7 cellular contexts compared by ENCODE assay signal in the genomic region with DNA sequence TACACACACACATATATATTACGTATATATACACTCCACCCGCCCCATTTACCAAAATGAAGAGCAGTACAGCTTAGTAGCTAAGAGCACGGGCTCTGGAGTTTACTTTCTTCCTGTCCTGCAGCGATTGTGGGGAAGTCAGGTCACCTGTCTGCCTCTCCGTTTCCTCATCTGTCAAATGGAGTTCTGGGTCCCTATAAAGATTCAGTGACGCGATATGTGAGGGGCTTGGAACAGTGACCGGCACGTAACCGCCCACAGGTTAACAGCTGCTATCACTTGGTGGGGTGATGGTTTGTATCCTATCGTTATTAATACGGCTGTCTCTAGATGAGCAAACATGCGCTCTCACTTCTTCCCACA. TPM values are rescaled to one million over a fixed set of nuclear protein-coding genes. Genes with fewer than 3 reads are reported as not detected.
DNase-seq lines count a peak whose midpoint lies in the region; ATAC-seq, FAIRE-seq and TF ChIP-seq lines count a peak whose summit lies in the region.

No MANE protein-coding gene starts in this region.

- intact Hi-C loops in uterus (cut with DNase I; ENCODE audit: low total_unique reads) = no loop called here

- no peaks in the 10 kb centered on the region for H3K27me3 Mint-ChIP-seq in neural crest cell (ENCODE audit: low read depth)

- H3K27ac Mint-ChIP-seq in neural crest cell (ENCODE audit: unreplicated experiment) = peak overlapping the region; percentile 92

- peak overlapping the region; percentile 97 for H3K4me3 Mint-ChIP-seq in neural crest cell

- H3K9ac ChIP-seq in HUES48 (ENCODE audit: low read depth, low read length) = peak overlapping the region; percentile 82

- H3K9me3 Mint-ChIP-seq in neural crest cell = no peaks in the 10 kb centered on the region

- H3K27ac ChIP-seq in HUES48 (ENCODE audit: low read depth, low read length) = peak overlapping the region; percentile 72
- H3K27ac ChIP-seq in WERI-Rb-1 = peak overlapping the region; percentile 80
- H3K27ac ChIP-seq in uterus = peak overlapping the region; percentile 80 to 83

- H3K9me3 ChIP-seq in HUES48 (ENCODE audit: control insufficient read depth, insufficient read depth, low read length) = no peaks in the 10 kb centered on the region
- H3K9me3 ChIP-seq in WERI-Rb-1 (ENCODE audit: severe bottlenecking) = no peaks in the 10 kb centered on the region
- no peaks in the 10 kb centered on the region for H3K9me3 ChIP-seq in uterus

- H3K27me3 ChIP-seq in HUES48 (ENCODE audit: control insufficient read depth, insufficient read depth, low read length) (no peaks in the 10 kb centered on the region), WERI-Rb-1 (ENCODE audit: insufficient read depth, low read depth, severe bottlenecking) (no peaks in the 10 kb centered on the region), uterus (no peaks in the 10 kb centered on the region)

- no peak for FAIRE-seq in GM12891 (lab: Jason Lieb, UNC)

- H3K4me3 ChIP-seq in HUES48 (ENCODE audit: low read depth, low read length) = peak overlapping the region; percentile 92
- H3K4me3 ChIP-seq in WERI-Rb-1 (ENCODE audit: low read depth, low read length) = peak overlapping the region; percentile 86
- H3K4me3 ChIP-seq in uterus = peak overlapping the region; percentile 69 to 91

- TF ChIP-seq CTCF in WERI-Rb-1 (IDR thresholded peaks at IDR 0.05; ENCODE audit: low read depth, low read length) (no peak), neural crest cell (conservative IDR thresholded peaks at IDR 0.05) (no peak), uterus (IDR thresholded peaks at IDR 0.05) (no peak)

- H3K4me1 Mint-ChIP-seq in neural crest cell = peaks cover 25% of the 10 kb centered on the region

- ATAC-seq in GM21526 (IDR thresholded peaks at IDR 0.05; ENCODE audit: low FRiP score, unreplicated experiment) = peak; percentile 59
- peak; percentile 53 for ATAC-seq in esophagus mucosa

- DNase-seq in GM12891 (ENCODE audit: insufficient read length, low spot score) = peak; percentile 32
- peak; percentile 25 for DNase-seq in WERI-Rb-1
- DNase-seq in neural crest cell (ENCODE audit: low read depth, low spot score) = no peak
- DNase-seq in uterus = peak; percentile 16 to 21

- TF ChIP-seq POLR2A in GM12891 (IDR thresholded peaks at IDR 0.05; ENCODE audit: low read depth, low read length) = no peak; the same call in 1 of the 2 replicates
- no peak for TF ChIP-seq POLR2A in uterus (IDR thresholded peaks at IDR 0.05)

- H3K4me1 ChIP-seq in HUES48 (ENCODE audit: control insufficient read depth, insufficient read depth, low read length) = peaks cover 16% of the 10 kb centered on the region
- H3K4me1 ChIP-seq in uterus = peaks cover 0 to 9% of the 10 kb centered on the region in 2 donors

- H3K36me3 ChIP-seq in HUES48 (ENCODE audit: control insufficient read depth, insufficient read depth, low read length) (no peaks in the 10 kb centered on the region), WERI-Rb-1 (no peaks in the 10 kb centered on the region; the same call in 1 of the 2 replicates), uterus (no peaks in the 10 kb centered on the region)

- no peaks in the 10 kb centered on the region for H3K36me3 Mint-ChIP-seq in neural crest cell (ENCODE audit: low read depth)

TF ChIP-seq in GM12891, 5 proteins besides CTCF, POLR2A, EP300 and RAD21:
- TF ChIP-seq POLR2AphosphoS5 (IDR thresholded peaks at IDR 0.05; ENCODE audit: low read depth, low read length) (no peak), SPI1 (IDR thresholded peaks at IDR 0.05; ENCODE audit: low read depth, low read length) (peak; percentile 60), POU2F2 (IDR thresholded peaks at IDR 0.05; ENCODE audit: low read depth, low read length) (peak; percentile 37; the same call in 1 of the 2 replicates)

RNA-seq across cellular contexts. Expression of gene FAM114A2, which starts 0.5 kb away (rescaled TPM):
- polyA plus RNA-seq in GM12891 (2012; ENCODE audit: low read depth, missing spikeins) = 18.8 TPM
- total RNA-seq in esophagus mucosa (24.4 TPM), neural crest cell (23.5 and 32.4 TPM in 2 replicates), uterus (10 to 100 TPM; 26.9 to 71.3 (median 43.9) TPM)

RNA-seq across cellular contexts. Expression of gene MFAP3, which starts 0.5 kb away (rescaled TPM):
- 6.6 TPM for polyA plus RNA-seq in GM12891 (2012; ENCODE audit: low read depth, missing spikeins)
- total RNA-seq in esophagus mucosa (19.6 TPM), neural crest cell (38.2 and 39.0 TPM in 2 replicates), uterus (100 to 1,000 TPM in 1 of 4 donors, 10 to 100 TPM in 3; 39.0 to 152 (median 63.3) TPM)
